ENCODE assay signal across 9 cellular contexts in the genomic region with DNA sequence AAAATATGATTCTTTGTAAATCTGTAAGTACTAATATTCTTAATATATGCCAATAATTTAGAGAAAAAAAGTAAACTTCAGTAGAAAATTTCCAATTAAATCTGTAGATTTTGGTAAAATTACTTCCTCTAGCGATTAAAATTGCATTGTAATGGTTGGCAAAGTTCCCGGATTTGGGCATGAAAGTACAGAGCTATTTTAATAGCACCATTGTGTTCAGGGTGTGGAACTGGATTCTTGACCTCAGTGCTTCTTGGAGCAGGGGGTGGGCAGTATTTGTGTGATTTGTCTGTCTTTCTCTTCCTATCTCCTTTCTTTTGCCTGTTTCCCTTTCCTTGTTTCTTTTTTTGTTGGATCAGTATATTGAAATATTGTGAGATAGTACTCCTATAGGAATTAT.
DNase-seq lines count a peak whose midpoint lies in the region; TF ChIP-seq lines count a peak whose summit lies in the region.
"Had no signal": no experiment of that assay in that cellular context is flagged by ENCODE, and none has a peak within 500 bp of the region (broad histone marks: within the 10 kb centered on the region; RNA-seq: fewer than 3 reads in every experiment).

No MANE protein-coding gene starts in this region.

- H3K4me3 ChIP-seq in liver (ENCODE audit: low read depth in 1 of 3, low read length in 3 of 3) = no peak overlapping the region

- peaks cover 4% of the 10 kb centered on the region for H3K4me1 Mint-ChIP-seq in T-helper 2 cell treated with Interferon-gamma antibody and Interleukin-4, amounts not matched to agents 5 μg/mL and 100 μg/mL, for 36 hours (ENCODE audit: low read depth)

- WGBS in liver = 47% methylated on average over 2 of the region's 2 CpGs

- H3K36me3 ChIP-seq in liver (ENCODE audit: control insufficient read depth in 4 of 4, insufficient read depth in 3 of 4, low read depth in 1 of 4, low read length in 3 of 4) = no peaks in the 10 kb centered on the region

- H3K4me1 ChIP-seq in liver (ENCODE audit: control insufficient read depth in 4 of 4, insufficient read depth in 4 of 4, low read length in 3 of 4) = no peaks in the 10 kb centered on the region

- H3K27me3 ChIP-seq in liver (ENCODE audit: control insufficient read depth in 4 of 4, insufficient read depth in 4 of 4, low read length in 3 of 4) = no peaks in the 10 kb centered on the region

- H3K9ac ChIP-seq in liver (ENCODE audit: low read depth in 1 of 2, low read length in 2 of 2) = no peak overlapping the region

- no peaks in the 10 kb centered on the region for H3K9me3 ChIP-seq in liver (ENCODE audit: control insufficient read depth in 4 of 4, low read length in 3 of 4)

- peaks cover 3% of the 10 kb centered on the region for H3K27me3 Mint-ChIP-seq in T-helper 2 cell treated with Interferon-gamma antibody and Interleukin-4, amounts not matched to agents 5 μg/mL and 100 μg/mL, for 36 hours (ENCODE audit: low read depth)

- no peak overlapping the region for H3K27ac Mint-ChIP-seq in T-helper 2 cell treated with Interferon-gamma antibody and Interleukin-4, amounts not matched to agents 5 μg/mL and 100 μg/mL, for 36 hours

- no peaks in the 10 kb centered on the region for H3K9me3 Mint-ChIP-seq in T-helper 2 cell treated with Interferon-gamma antibody and Interleukin-4, amounts not matched to agents 5 μg/mL and 100 μg/mL, for 36 hours
- H3K9me3 Mint-ChIP-seq: CD14-positive monocyte had no signal

- no peak overlapping the region for H3K27ac ChIP-seq in liver (ENCODE audit: low read depth in 1 of 2, low read length in 2 of 2)

- no peaks in the 10 kb centered on the region for H3K36me3 Mint-ChIP-seq in T-helper 2 cell treated with Interferon-gamma antibody and Interleukin-4, amounts not matched to agents 5 μg/mL and 100 μg/mL, for 36 hours (ENCODE audit: low read depth)
- H3K36me3 Mint-ChIP-seq: CD14-positive monocyte had no signal

- no peak for TF ChIP-seq RAD21 in liver (IDR thresholded peaks at IDR 0.05)

- peak; percentile 15 to 22 for DNase-seq in AML-193 (lab: John Stamatoyannopoulos, UW)
- DNase-seq in M059J (ENCODE audit: low read depth) = peak; percentile 58
- DNase-seq in dermis microvascular lymphatic vessel endothelial cell (ENCODE audit: low read depth in 2 of 2) = peak; percentile 22 to 42
- DNase-seq in NCI-H1436 (lab: John Stamatoyannopoulos, UW) = no peak
- DNase-seq in T-helper 2 cell treated with Interferon-gamma antibody and Interleukin-4, amounts not matched to agents 5 μg/mL and 100 μg/mL, for 36 hours (ENCODE audit: low spot score) = no peak
- DNase-seq in NCI-H1930 (lab: John Stamatoyannopoulos, UW) = no peak
- no peak for DNase-seq in NCI-H2196 (lab: John Stamatoyannopoulos, UW; ENCODE audit: unreplicated experiment)

- no peak overlapping the region for H3K4me3 Mint-ChIP-seq in T-helper 2 cell treated with Interferon-gamma antibody and Interleukin-4, amounts not matched to agents 5 μg/mL and 100 μg/mL, for 36 hours

- TF ChIP-seq CTCF in liver (IDR thresholded peaks at IDR 0.05; ENCODE audit: low read depth, low read length, missing input control) = no peak

TF ChIP-seq in liver, 16 proteins besides CTCF, POLR2A, EP300 and RAD21:
- TF ChIP-seq SP1 (IDR thresholded peaks at IDR 0.05) = no peak
- TF ChIP-seq NR2F2 (IDR thresholded peaks at IDR 0.05) = peak; percentile 31
TF ChIP-seq in liver: peak in this region for 1.

Comparison
In these comparisons a context has a peak if more than half of its experiments do, and no peak if none do; other contexts are left out.
1. DNase-seq: peak in AML-193 (2 of 2), M059J (single experiment) and dermis microvascular lymphatic vessel endothelial cell (2 of 2); none in NCI-H1436 (single experiment), T-helper 2 cell treated with Interferon-gamma antibody and Interleukin-4, amounts not matched to agents 5 μg/mL and 100 μg/mL, for 36 hours (single experiment), NCI-H1930 (0 of 2) and NCI-H2196 (single experiment).